In genomic region chr3:22156868-22157267, GRCh38 we compare ENCODE assay signal across 19 cellular contexts.
DNase-seq lines count a peak whose midpoint lies in the region; ATAC-seq and TF ChIP-seq lines count a peak whose summit lies in the region.
"Had no signal": no experiment of that assay in that cellular context is flagged by ENCODE, and none has a peak within 500 bp of the region (broad histone marks: within the 10 kb centered on the region; RNA-seq: fewer than 3 reads in every experiment).

No MANE protein-coding gene starts in this region.

- TF ChIP-seq CTCF in right lobe of liver (IDR thresholded peaks at IDR 0.05) (no peak), mesothelial cell of epicardium (IDR thresholded peaks at IDR 0.05; ENCODE audit: unreplicated experiment) (no peak), right atrium auricular region (IDR thresholded peaks at IDR 0.05) (no peak)

- WGBS in right lobe of liver (ENCODE audit: insufficient coverage, low coverage, low lambda C conversion rate, missing lambda C conversion rate), result 56% methylated on average over 2 of the region's 2 CpGs

- H3K27me3 Mint-ChIP-seq in mesothelial cell of epicardium (ENCODE audit: low read depth), result peaks cover 14% of the 10 kb centered on the region

- H3K4me1 ChIP-seq in right lobe of liver (peaks cover 0 to 17% (median 0%) of the 10 kb centered on the region in 4 donors), right atrium auricular region (no peaks in the 10 kb centered on the region)

- H3K4me1 Mint-ChIP-seq in mesothelial cell of epicardium, result peaks cover 25% of the 10 kb centered on the region

- no peaks in the 10 kb centered on the region for H3K27me3 ChIP-seq in right lobe of liver
- no peaks in the 10 kb centered on the region for H3K27me3 ChIP-seq in right atrium auricular region
- H3K27me3 ChIP-seq: cardiac muscle cell had no signal

- H3K9me3 Mint-ChIP-seq in mesothelial cell of epicardium, result no peaks in the 10 kb centered on the region
- H3K9me3 Mint-ChIP-seq: activated T-helper 2 cell treated with anti-CD3 and anti-CD28 coated beads, Interferon-gamma antibody, Interleukin-2, Interleukin-4, amounts not matched to agents 10 μg/mL and 5 μg/mL and 100 μg/mL, durations not matched to agents 14 hours and 24 hours and 36 hours; CD8-positive, alpha-beta T cell; T-helper 2 cell treated with Interferon-gamma antibody and Interleukin-4, amounts not matched to agents 5 μg/mL and 100 μg/mL, for 36 hours had no signal

- TF ChIP-seq POLR2A in right lobe of liver (IDR thresholded peaks at IDR 0.05), result no peak

- DNase-seq in HT-29 (ENCODE audit: low spot score) (peak; percentile 15), SKM-1 treated with dmso at 0.1 percent for 144 hours (lab: John Stamatoyannopoulos, UW; ENCODE audit: unreplicated experiment) (peak; percentile 25), right lobe of liver (peak in 1 of 3 donors; percentile 74), mesothelial cell of epicardium (ENCODE audit: low spot score in 2 of 2, unreplicated experiment in 2 of 2) (no peak), substantia nigra (lab: John Stamatoyannopoulos, UW) (no peak), right atrium auricular region (ENCODE audit: low spot score) (no peak)
- no peak for DNase-seq in activated naive CD4-positive, alpha-beta T cell treated with Interleukin-2 at 50 U/mL for 16 hours
- DNase-seq: CD8-positive, alpha-beta T cell; DMS79; dorsolateral prefrontal cortex; foreskin melanocyte; NCI-H1048; NCI-H2081; SHP77 treated with DMSO at 0.1 percent for 48 hours; stimulated activated naive CD8-positive, alpha-beta T cell treated with anti-CD3 and anti-CD28 coated beads, Interleukin-15, Interleukin-2, amounts not matched to agents 100 U/mL and 50 U/mL, for 24 hours had no signal

- H3K27ac ChIP-seq in right lobe of liver (no peak overlapping the region), substantia nigra (ENCODE audit: low read depth, low read length, poor library complexity, severe bottlenecking) (no peak overlapping the region), right atrium auricular region (no peak overlapping the region)
- H3K27ac ChIP-seq: cardiac muscle cell, dorsolateral prefrontal cortex had no signal

- H3K4me3 ChIP-seq in right lobe of liver (no peak overlapping the region), right atrium auricular region (no peak overlapping the region)
- H3K4me3 ChIP-seq: cardiac muscle cell, dorsolateral prefrontal cortex had no signal

- peak; percentile 47 for ATAC-seq in GM18511 (IDR thresholded peaks at IDR 0.05; ENCODE audit: unreplicated experiment)
- ATAC-seq in right lobe of liver, result peak; percentile 82 to 90 (median 86)
- ATAC-seq: CD8-positive, alpha-beta T cell; stimulated activated naive CD8-positive, alpha-beta T cell treated with anti-CD3 and anti-CD28 coated beads, Interleukin-15, Interleukin-2, amounts not matched to agents 100 U/mL and 50 U/mL, for 24 hours had no signal

- intact Hi-C loops in right lobe of liver (cut with DNase I), result no loop called here

- no peak overlapping the region for H3K4me3 Mint-ChIP-seq in mesothelial cell of epicardium
- H3K4me3 Mint-ChIP-seq: CD8-positive, alpha-beta T cell; T-helper 2 cell treated with Interferon-gamma antibody and Interleukin-4, amounts not matched to agents 5 μg/mL and 100 μg/mL, for 36 hours had no signal

- H3K36me3 ChIP-seq in right lobe of liver (no peaks in the 10 kb centered on the region), right atrium auricular region (no peaks in the 10 kb centered on the region)
- H3K36me3 ChIP-seq: cardiac muscle cell had no signal

- H3K9me3 ChIP-seq in right lobe of liver, result no peaks in the 10 kb centered on the region
- H3K9me3 ChIP-seq in right atrium auricular region, result no peaks in the 10 kb centered on the region

- no peak overlapping the region for H3K27ac Mint-ChIP-seq in mesothelial cell of epicardium
- H3K27ac Mint-ChIP-seq: activated T-helper 2 cell treated with anti-CD3 and anti-CD28 coated beads, Interferon-gamma antibody, Interleukin-2, Interleukin-4, amounts not matched to agents 10 μg/mL and 5 μg/mL and 100 μg/mL, durations not matched to agents 14 hours and 24 hours and 36 hours; CD8-positive, alpha-beta T cell; T-helper 2 cell treated with Interferon-gamma antibody and Interleukin-4, amounts not matched to agents 5 μg/mL and 100 μg/mL, for 36 hours had no signal

- H3K36me3 Mint-ChIP-seq in mesothelial cell of epicardium, result no peaks in the 10 kb centered on the region
- H3K36me3 Mint-ChIP-seq: CD8-positive, alpha-beta T cell had no signal

Comparison
In these comparisons a context has a peak if more than half of its experiments do, and no peak if none do; other contexts are left out.
1. DNase-seq: peak in HT-29 (single experiment) and SKM-1 treated with dmso at 0.1 percent for 144 hours (single experiment); none in mesothelial cell of epicardium (0 of 2), substantia nigra (0 of 49), right atrium auricular region (single experiment) and activated naive CD4-positive, alpha-beta T cell treated with Interleukin-2 at 50 U/mL for 16 hours (single experiment).